In genomic region chr5:139863855-139864558, GRCh38 we compare ENCODE assay signal across 8 cellular contexts.
DNase-seq lines count a peak whose midpoint lies in the region; ATAC-seq and TF ChIP-seq lines count a peak whose summit lies in the region.

No MANE protein-coding gene starts in this region.

- ATAC-seq in HG02759 (IDR thresholded peaks at IDR 0.05; ENCODE audit: unreplicated experiment) (peak; percentile 74), foreskin keratinocyte (peak; percentile 55), omental fat pad (ENCODE audit: low FRiP score) (peak; percentile 69), HG02623 (IDR thresholded peaks at IDR 0.05; ENCODE audit: unreplicated experiment) (no peak)

- H3K27me3 ChIP-seq in foreskin keratinocyte (peaks cover 11% of the 10 kb centered on the region), tibial artery (no peaks in the 10 kb centered on the region)

- no peaks in the 10 kb centered on the region for H3K36me3 ChIP-seq in tibial artery

- no peaks in the 10 kb centered on the region for H3K4me1 ChIP-seq in foreskin keratinocyte
- peaks cover 0 to 11% (median 4%) of the 10 kb centered on the region in 4 donors for H3K4me1 ChIP-seq in tibial artery

- no peak overlapping the region for H3K4me3 ChIP-seq in tibial artery

- H3K9me3 ChIP-seq in tibial artery = no peaks in the 10 kb centered on the region

- intact Hi-C loops in tibial artery (cut with DNase I; ENCODE audit: low total_unique reads) = loop anchor here (1.0 kb wide), 1 partner anchor 77 kb away; no protein-coding TSS in a partner anchor

- H3K27ac ChIP-seq in foreskin keratinocyte (no peak overlapping the region), tibial artery (no peak overlapping the region)

- DNase-seq in GM04504 (ENCODE audit: low read depth) = peak; percentile 17
- peak; percentile 52 for DNase-seq in RKO (ENCODE audit: low spot score)
- peak; percentile 23 for DNase-seq in activated effector memory CD4-positive, alpha-beta T cell treated with Interleukin-2 at 50 U/mL for 16 hours
- peak in 1 of 2 donors; percentile 22 for DNase-seq in foreskin keratinocyte
- DNase-seq in omental fat pad (ENCODE audit: low spot score) = peak; percentile 63
- peak; percentile 70 to 79 for DNase-seq in tibial artery

- TF ChIP-seq CTCF in foreskin keratinocyte (conservative IDR thresholded peaks at IDR 0.05) (peak; percentile 77), omental fat pad (IDR thresholded peaks at IDR 0.05) (peak in 1 of 3 donors; percentile 73), tibial artery (IDR thresholded peaks at IDR 0.05) (peak; percentile 73 to 88)
